Comparison of ENCODE assay signal across 8 cellular contexts in genomic region chr14:106518054-106518943, GRCh38.
DNase-seq lines count a peak whose midpoint lies in the region; ATAC-seq and TF ChIP-seq lines count a peak whose summit lies in the region.

No MANE protein-coding gene starts in this region.

- ATAC-seq in activated naive CD4-positive, alpha-beta T cell treated with anti-CD3 and anti-CD28 coated beads, Interleukin-2, amount 50 U/mL, for 72 hours = peak; percentile 69 to 79
- ATAC-seq in HG02759 (IDR thresholded peaks at IDR 0.05; ENCODE audit: unreplicated experiment) = no peak
- no peak for ATAC-seq in GM18909 (IDR thresholded peaks at IDR 0.05; ENCODE audit: poor library complexity, unreplicated experiment)

- no peaks in the 10 kb centered on the region for H3K4me1 Mint-ChIP-seq in progenitor cell of endocrine pancreas (ENCODE audit: low read depth)

- no peaks in the 10 kb centered on the region for H3K36me3 Mint-ChIP-seq in activated naive CD4-positive, alpha-beta T cell treated with anti-CD3 and anti-CD28 coated beads, Interleukin-2, amount 50 U/mL, for 72 hours
- no peaks in the 10 kb centered on the region for H3K36me3 Mint-ChIP-seq in progenitor cell of endocrine pancreas (ENCODE audit: insufficient read depth)

- DNase-seq in GM19240 (ENCODE audit: insufficient read length, low spot score) = peak; percentile 6
- peak; percentile 14 for DNase-seq in SKM-1 treated with dmso at 0.1 percent for 144 hours (lab: John Stamatoyannopoulos, UW; ENCODE audit: unreplicated experiment)
- DNase-seq in activated naive CD4-positive, alpha-beta T cell treated with anti-CD3 and anti-CD28 coated beads, Interleukin-2, amount 50 U/mL, for 72 hours (ENCODE audit: low spot score in 2 of 2) = peak; percentile 71 to 84
- DNase-seq in stimulated activated CD4-positive, alpha-beta T cell treated with anti-CD3 and anti-CD28 coated beads, TNF-alpha, amount 100 ng/mL, for 48 hours (ENCODE audit: low read depth in 3 of 3) = peak; percentile 72 to 78 (median 77)
- DNase-seq in progenitor cell of endocrine pancreas (ENCODE audit: low spot score, unreplicated experiment) = no peak
- no peak for DNase-seq in NCI-H187 treated with DMSO at 0.1 percent for 48 hours (lab: John Stamatoyannopoulos, UW)

- H3K27me3 Mint-ChIP-seq in progenitor cell of endocrine pancreas = no peaks in the 10 kb centered on the region

- no peak overlapping the region for H3K27ac Mint-ChIP-seq in activated naive CD4-positive, alpha-beta T cell treated with anti-CD3 and anti-CD28 coated beads, Interleukin-2, amount 50 U/mL, for 72 hours
- H3K27ac Mint-ChIP-seq in progenitor cell of endocrine pancreas = no peak overlapping the region

- no peak overlapping the region for H3K4me3 Mint-ChIP-seq in progenitor cell of endocrine pancreas (ENCODE audit: low read depth)

- no peak for TF ChIP-seq CTCF in progenitor cell of endocrine pancreas (IDR thresholded peaks at IDR 0.05; ENCODE audit: unreplicated experiment)

- no peaks in the 10 kb centered on the region for H3K9me3 Mint-ChIP-seq in activated naive CD4-positive, alpha-beta T cell treated with anti-CD3 and anti-CD28 coated beads, Interleukin-2, amount 50 U/mL, for 72 hours
- peaks cover 71% of the 10 kb centered on the region for H3K9me3 Mint-ChIP-seq in progenitor cell of endocrine pancreas (ENCODE audit: low read depth)

Comparison
In these comparisons a context has a peak if more than half of its experiments do, and no peak if none do; other contexts are left out.
1. DNase-seq: peak in GM19240 (single experiment), SKM-1 treated with dmso at 0.1 percent for 144 hours (single experiment), activated naive CD4-positive, alpha-beta T cell treated with anti-CD3 and anti-CD28 coated beads, Interleukin-2, amount 50 U/mL, for 72 hours (2 of 2) and stimulated activated CD4-positive, alpha-beta T cell treated with anti-CD3 and anti-CD28 coated beads, TNF-alpha, amount 100 ng/mL, for 48 hours (3 of 3); none in progenitor cell of endocrine pancreas (single experiment) and NCI-H187 treated with DMSO at 0.1 percent for 48 hours (single experiment).
2. ATAC-seq: peak in activated naive CD4-positive, alpha-beta T cell treated with anti-CD3 and anti-CD28 coated beads, Interleukin-2, amount 50 U/mL, for 72 hours (2 of 2); none in HG02759 (single experiment) and GM18909 (single experiment).